In genomic region chr6:47680056-47680455, GRCh38 we compare ENCODE assay signal across 16 cellular contexts. TPM values are rescaled to one million over a fixed set of nuclear protein-coding genes. Genes with fewer than 3 reads are reported as not detected.
DNase-seq lines count a peak whose midpoint lies in the region; ATAC-seq and TF ChIP-seq lines count a peak whose summit lies in the region.
"Had no signal": no experiment of that assay in that cellular context is flagged by ENCODE, and none has a peak within 500 bp of the region (broad histone marks: within the 10 kb centered on the region; RNA-seq: fewer than 3 reads in every experiment).

No MANE protein-coding gene starts in this region.

- no peak overlapping the region for H3K4me2 ChIP-seq in mammary epithelial cell (ENCODE audit: insufficient read depth, low read depth, low read length)

- H3K27ac ChIP-seq in mammary epithelial cell (ENCODE audit: insufficient read depth, low read depth, low read length) (no peak overlapping the region), gastrocnemius medialis (peak overlapping the region in 3 of 4 donors; percentile 45 to 61 (median 47))
- H3K27ac ChIP-seq: C4-2B had no signal

- in situ Hi-C loops in mammary epithelial cell (cut with MboI; ENCODE audit: low sequenced_read_pairs in 2 of 2) (no loop called here), gastrocnemius medialis (cut with MboI; ENCODE audit: low sequenced_read_pairs in 4 of 4) (no loop called here)

- no peaks in the 10 kb centered on the region for H3K9me3 ChIP-seq in mammary epithelial cell (replicated peaks; ENCODE audit: insufficient read depth, low read length)
- H3K9me3 ChIP-seq in gastrocnemius medialis, result no peaks in the 10 kb centered on the region

- no peaks in the 10 kb centered on the region for H3K9me3 Mint-ChIP-seq in activated T-helper 17 cell treated with anti-CD3 and anti-CD28 coated beads, Interleukin-2, amount 50 U/mL, for 72 hours

- TF ChIP-seq POLR2A in gastrocnemius medialis (IDR thresholded peaks at IDR 0.05), result no peak

- no TSS peak for BruUV-seq in mammary epithelial cell (replicated peaks; lab: Mats Ljungman, UMichigan)

- ATAC-seq in gastrocnemius medialis (peak; percentile 45 to 49), sciatic nerve (no peak)
- no peak for ATAC-seq in activated T-helper 17 cell treated with anti-CD3 and anti-CD28 coated beads, Interleukin-2, amount 50 U/mL, for 72 hours (replicated peaks)
- ATAC-seq: PC-3 had no signal

- H3K4me3 Mint-ChIP-seq in activated T-helper 17 cell treated with anti-CD3 and anti-CD28 coated beads, Interleukin-2, amount 50 U/mL, for 72 hours, result no peak overlapping the region

- no peaks in the 10 kb centered on the region for H3K4me1 ChIP-seq in mammary epithelial cell (ENCODE audit: insufficient read depth, low read length)
- peaks cover 0 to 15% of the 10 kb centered on the region in 2 donors for H3K4me1 ChIP-seq in gastrocnemius medialis

- CTCF ChIA-PET in mammary epithelial cell (lab: Charles Lee; ENCODE audit: low non-redundant PET), result no interaction called here

- H3K4me3 ChIP-seq in mammary epithelial cell (replicated peaks in 1 of 3; ENCODE audit: insufficient read depth in 1 of 3, low read depth in 2 of 3, low read length in 3 of 3) (no peak overlapping the region), gastrocnemius medialis (no peak overlapping the region)

- dilution Hi-C loops in mammary epithelial cell (cut with HindIII; ENCODE audit: low sequenced_read_pairs), result no loop called here

- H2AFZ ChIP-seq in mammary epithelial cell (ENCODE audit: low read depth, low read length), result no peak overlapping the region

- no peak overlapping the region for H3K27ac Mint-ChIP-seq in activated T-helper 17 cell treated with anti-CD3 and anti-CD28 coated beads, Interleukin-2, amount 50 U/mL, for 72 hours

- H4K20me1 ChIP-seq in mammary epithelial cell (ENCODE audit: insufficient read depth, low read length), result no peaks in the 10 kb centered on the region

- H3K79me2 ChIP-seq in mammary epithelial cell (ENCODE audit: insufficient read depth, low read length), result no peaks in the 10 kb centered on the region

- intact Hi-C loops in mammary epithelial cell (cut with micrococcal nuclease) (no loop called here), gastrocnemius medialis (cut with DNase I; ENCODE audit: low total_unique reads) (no loop called here), sciatic nerve (cut with DNase I) (no loop called here)

- WGBS in mammary epithelial cell (ENCODE audit: low coverage, missing lambda C conversion rate), result 68% methylated on average over 2 of the region's 2 CpGs

- H3K36me3 ChIP-seq in mammary epithelial cell (ENCODE audit: insufficient read depth, low read length) (no peaks in the 10 kb centered on the region), gastrocnemius medialis (no peaks in the 10 kb centered on the region)

- no peaks in the 10 kb centered on the region for H3K4me1 Mint-ChIP-seq in activated T-helper 17 cell treated with anti-CD3 and anti-CD28 coated beads, Interleukin-2, amount 50 U/mL, for 72 hours

- TF ChIP-seq CTCF in mammary epithelial cell (conservative IDR thresholded peaks at IDR 0.05 in 1 of 2, IDR thresholded peaks at IDR 0.05 in 1 of 2; ENCODE audit: extremely low read depth in 1 of 2, insufficient read depth in 1 of 2, low read depth in 1 of 2, low read length in 2 of 2) (no peak), gastrocnemius medialis (IDR thresholded peaks at IDR 0.05 in 4 of 5, conservative IDR thresholded peaks at IDR 0.05 in 1 of 5) (no peak)

- no peaks in the 10 kb centered on the region for H3K36me3 Mint-ChIP-seq in activated T-helper 17 cell treated with anti-CD3 and anti-CD28 coated beads, Interleukin-2, amount 50 U/mL, for 72 hours (ENCODE audit: low read depth)

- H3K27me3 Mint-ChIP-seq in activated T-helper 17 cell treated with anti-CD3 and anti-CD28 coated beads, Interleukin-2, amount 50 U/mL, for 72 hours, result peaks cover 5% of the 10 kb centered on the region

- H3K27me3 ChIP-seq in mammary epithelial cell (ENCODE audit: insufficient read depth, low read length), result no peaks in the 10 kb centered on the region
- no peaks in the 10 kb centered on the region for H3K27me3 ChIP-seq in gastrocnemius medialis

- DNase-seq in NCI-H2196 (lab: John Stamatoyannopoulos, UW; ENCODE audit: unreplicated experiment), result peak; percentile 19
- DNase-seq in NCI-H2196 treated with DMSO at 0.1 percent for 48 hours (lab: John Stamatoyannopoulos, UW; ENCODE audit: unreplicated experiment), result no peak
- DNase-seq in NCI-H2081 treated with DMSO at 0.1 percent for 48 hours (lab: John Stamatoyannopoulos, UW), result peak; percentile 8
- peak; percentile 51 for DNase-seq in mammary epithelial cell
- DNase-seq in gastrocnemius medialis, result no peak
- no peak for DNase-seq in activated CD4-positive, CD25-positive, alpha-beta regulatory T cell treated with anti-CD3 and anti-CD28 coated beads, Interleukin-2, amount 50 U/mL, for 72 hours
- no peak for DNase-seq in sciatic nerve (ENCODE audit: low spot score)
- DNase-seq: DND-41; GDM1; HCEC 1CT; NCI-H1694; NCI-H446; NK-92 treated with Interleukin-12 subunit alpha and Interleukin-12 subunit beta, amount 100 ng/mL, for 24 hours; PC-3 had no signal

- H3K9ac ChIP-seq in mammary epithelial cell (ENCODE audit: insufficient read depth, low read length), result no peak overlapping the region

RNA-seq across cellular contexts. Expression of gene ADGRF4, which starts 18.3 kb away (rescaled TPM):
- total RNA-seq in mammary epithelial cell (10 to 100 TPM in 1 of 2 donors, 1 to 10 TPM in 1; 1.3 to 14.1 TPM), gastrocnemius medialis (under 1 TPM in 1 of 4 donors, not detected in 3; 0.07 TPM), sciatic nerve (not detected)
- polyA plus RNA-seq in mammary epithelial cell, result 9.4 TPM
- polyA minus RNA-seq in mammary epithelial cell, result 8.7 TPM
- total RNA-seq in activated T-helper 17 cell treated with anti-CD3 and anti-CD28 coated beads, Interleukin-2, amount 50 U/mL, for 72 hours, result not detected

Comparison
In these comparisons a context has a peak if more than half of its experiments do, and no peak if none do; other contexts are left out.
1. DNase-seq: peak in NCI-H2196 (single experiment), NCI-H2081 treated with DMSO at 0.1 percent for 48 hours (single experiment) and mammary epithelial cell (single experiment); none in NCI-H2196 treated with DMSO at 0.1 percent for 48 hours (single experiment), gastrocnemius medialis (0 of 2), activated CD4-positive, CD25-positive, alpha-beta regulatory T cell treated with anti-CD3 and anti-CD28 coated beads, Interleukin-2, amount 50 U/mL, for 72 hours (single experiment) and sciatic nerve (single experiment).
2. ATAC-seq: peak in gastrocnemius medialis (2 of 2); none in sciatic nerve (single experiment) and activated T-helper 17 cell treated with anti-CD3 and anti-CD28 coated beads, Interleukin-2, amount 50 U/mL, for 72 hours (single experiment).